In the genomic region with DNA sequence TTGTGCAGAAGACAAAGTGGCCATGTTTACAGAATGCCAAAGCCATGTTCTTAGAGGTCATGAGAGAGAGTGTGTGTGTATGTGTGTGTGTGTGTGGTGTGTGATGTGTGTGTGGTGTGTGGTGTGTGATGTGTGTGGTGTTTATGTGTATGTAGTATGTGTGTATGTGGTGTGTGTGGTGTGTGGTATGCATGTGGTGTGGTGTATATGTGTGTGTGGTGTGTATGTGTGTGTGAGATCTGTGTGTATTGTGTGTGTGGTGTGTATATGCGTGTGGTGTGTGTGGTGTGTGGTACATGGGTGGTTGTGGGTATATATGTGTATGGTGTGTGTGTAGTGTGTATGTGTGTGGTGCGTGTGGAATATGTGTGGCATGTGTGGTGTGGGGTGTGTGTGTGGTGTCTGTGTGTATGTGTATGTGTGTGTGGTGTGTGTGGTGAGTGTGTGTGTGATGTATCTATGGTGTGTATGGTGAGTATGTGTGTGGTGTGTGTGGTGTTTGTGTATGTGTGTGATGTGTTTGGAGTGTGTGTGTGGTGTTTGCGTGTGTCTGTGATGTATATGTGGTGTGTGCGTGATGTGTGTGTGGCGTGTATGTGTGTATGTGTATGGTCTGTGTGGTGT, we compare ENCODE assay signal across 1 cellular context.
A peak's percentile ranks its signal among the peaks of the same experiment; 100 is the strongest.
TF ChIP-seq lines count a peak whose summit lies in the region.

No MANE protein-coding gene starts in this region.

TF ChIP-seq in HEK293, 187 proteins besides CTCF, POLR2A, EP300 and RAD21 (continued from another document):
- TF ChIP-seq, protein P1, sequence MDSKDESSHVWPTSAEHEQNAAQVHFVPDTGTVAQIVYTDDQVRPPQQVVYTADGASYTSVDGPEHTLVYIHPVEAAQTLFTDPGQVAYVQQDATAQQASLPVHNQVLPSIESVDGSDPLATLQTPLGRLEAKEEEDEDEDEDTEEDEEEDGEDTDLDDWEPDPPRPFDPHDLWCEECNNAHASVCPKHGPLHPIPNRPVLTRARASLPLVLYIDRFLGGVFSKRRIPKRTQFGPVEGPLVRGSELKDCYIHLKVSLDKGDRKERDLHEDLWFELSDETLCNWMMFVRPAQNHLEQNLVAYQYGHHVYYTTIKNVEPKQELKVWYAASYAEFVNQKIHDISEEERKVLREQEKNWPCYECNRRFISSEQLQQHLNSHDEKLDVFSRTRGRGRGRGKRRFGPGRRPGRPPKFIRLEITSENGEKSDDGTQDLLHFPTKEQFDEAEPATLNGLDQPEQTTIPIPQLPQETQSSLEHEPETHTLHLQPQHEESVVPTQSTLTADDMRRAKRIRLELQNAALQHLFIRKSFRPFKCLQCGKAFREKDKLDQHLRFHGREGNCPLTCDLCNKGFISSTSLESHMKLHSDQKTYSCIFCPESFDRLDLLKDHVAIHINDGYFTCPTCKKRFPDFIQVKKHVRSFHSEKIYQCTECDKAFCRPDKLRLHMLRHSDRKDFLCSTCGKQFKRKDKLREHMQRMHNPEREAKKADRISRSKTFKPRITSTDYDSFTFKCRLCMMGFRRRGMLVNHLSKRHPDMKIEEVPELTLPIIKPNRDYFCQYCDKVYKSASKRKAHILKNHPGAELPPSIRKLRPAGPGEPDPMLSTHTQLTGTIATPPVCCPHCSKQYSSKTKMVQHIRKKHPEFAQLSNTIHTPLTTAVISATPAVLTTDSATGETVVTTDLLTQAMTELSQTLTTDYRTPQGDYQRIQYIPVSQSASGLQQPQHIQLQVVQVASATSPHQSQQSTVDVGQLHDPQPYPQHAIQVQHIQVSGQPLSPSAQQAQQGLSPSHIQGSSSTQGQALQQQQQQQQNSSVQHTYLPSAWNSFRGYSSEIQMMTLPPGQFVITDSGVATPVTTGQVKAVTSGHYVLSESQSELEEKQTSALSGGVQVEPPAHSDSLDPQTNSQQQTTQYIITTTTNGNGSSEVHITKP (tag by site-specific recombination; IDR thresholded peaks at IDR 0.05) = no peak
- TF ChIP-seq, protein P2, sequence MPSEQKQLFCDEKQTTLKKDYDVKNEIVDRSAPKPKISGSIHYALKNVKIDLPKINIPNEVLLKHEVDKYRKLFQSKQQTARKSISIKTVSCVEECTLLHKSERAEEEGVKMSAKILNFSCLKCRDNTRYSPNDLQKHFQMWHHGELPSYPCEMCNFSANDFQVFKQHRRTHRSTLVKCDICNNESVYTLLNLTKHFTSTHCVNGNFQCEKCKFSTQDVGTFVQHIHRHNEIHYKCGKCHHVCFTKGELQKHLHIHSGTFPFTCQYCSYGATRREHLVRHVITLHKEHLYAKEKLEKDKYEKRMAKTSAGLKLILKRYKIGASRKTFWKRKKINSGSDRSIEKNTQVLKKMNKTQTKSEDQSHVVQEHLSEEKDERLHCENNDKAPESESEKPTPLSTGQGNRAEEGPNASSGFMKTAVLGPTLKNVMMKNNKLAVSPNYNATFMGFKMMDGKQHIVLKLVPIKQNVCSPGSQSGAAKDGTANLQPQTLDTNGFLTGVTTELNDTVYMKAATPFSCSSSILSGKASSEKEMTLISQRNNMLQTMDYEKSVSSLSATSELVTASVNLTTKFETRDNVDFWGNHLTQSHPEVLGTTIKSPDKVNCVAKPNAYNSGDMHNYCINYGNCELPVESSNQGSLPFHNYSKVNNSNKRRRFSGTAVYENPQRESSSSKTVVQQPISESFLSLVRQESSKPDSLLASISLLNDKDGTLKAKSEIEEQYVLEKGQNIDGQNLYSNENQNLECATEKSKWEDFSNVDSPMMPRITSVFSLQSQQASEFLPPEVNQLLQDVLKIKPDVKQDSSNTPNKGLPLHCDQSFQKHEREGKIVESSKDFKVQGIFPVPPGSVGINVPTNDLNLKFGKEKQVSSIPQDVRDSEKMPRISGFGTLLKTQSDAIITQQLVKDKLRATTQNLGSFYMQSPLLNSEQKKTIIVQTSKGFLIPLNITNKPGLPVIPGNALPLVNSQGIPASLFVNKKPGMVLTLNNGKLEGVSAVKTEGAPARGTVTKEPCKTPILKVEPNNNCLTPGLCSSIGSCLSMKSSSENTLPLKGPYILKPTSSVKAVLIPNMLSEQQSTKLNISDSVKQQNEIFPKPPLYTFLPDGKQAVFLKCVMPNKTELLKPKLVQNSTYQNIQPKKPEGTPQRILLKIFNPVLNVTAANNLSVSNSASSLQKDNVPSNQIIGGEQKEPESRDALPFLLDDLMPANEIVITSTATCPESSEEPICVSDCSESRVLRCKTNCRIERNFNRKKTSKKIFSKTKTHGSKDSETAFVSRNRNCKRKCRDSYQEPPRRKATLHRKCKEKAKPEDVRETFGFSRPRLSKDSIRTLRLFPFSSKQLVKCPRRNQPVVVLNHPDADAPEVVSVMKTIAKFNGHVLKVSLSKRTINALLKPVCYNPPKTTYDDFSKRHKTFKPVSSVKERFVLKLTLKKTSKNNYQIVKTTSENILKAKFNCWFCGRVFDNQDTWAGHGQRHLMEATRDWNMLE (tag by site-specific recombination; conservative IDR thresholded peaks at IDR 0.05; ENCODE audit: low read depth) = no peak
- TF ChIP-seq TRIM28 (IDR thresholded peaks at IDR 0.05; ENCODE audit: borderline replicate concordance, low read length) (no peak), ZNF394 (tag by site-specific recombination; IDR thresholded peaks at IDR 0.05; ENCODE audit: borderline replicate concordance) (no peak), ZNF202 (tag by site-specific recombination; IDR thresholded peaks at IDR 0.05; ENCODE audit: borderline replicate concordance) (no peak), ZNF785 (tag by site-specific recombination; IDR thresholded peaks at IDR 0.05) (peak; percentile 85; the same call in 1 of the 2 replicates), ZNF600 (tag by site-specific recombination; IDR thresholded peaks at IDR 0.05) (no peak), ZNF133 (tag by site-specific recombination; IDR thresholded peaks at IDR 0.05) (0 out of 2 replicates have a peak, but pooled peaks have one; percentile 9), OVOL3 (tag by site-specific recombination; IDR thresholded peaks at IDR 0.05) (no peak), YY2 (tag by site-specific recombination; IDR thresholded peaks at IDR 0.05) (0 out of 2 replicates have a peak, but pooled peaks have one; percentile 35), ZNF521 (tag by site-specific recombination; IDR thresholded peaks at IDR 0.05) (no peak), ZNF366 (tag by site-specific recombination; conservative IDR thresholded peaks at IDR 0.05) (no peak), MYNN (tag by site-specific recombination; IDR thresholded peaks at IDR 0.05; ENCODE audit: borderline replicate concordance) (no peak), SCRT2 (tag by site-specific recombination; IDR thresholded peaks at IDR 0.05) (no peak), ZNF558 (tag by site-specific recombination; IDR thresholded peaks at IDR 0.05) (no peak), ZNF621 (tag by site-specific recombination; IDR thresholded peaks at IDR 0.05) (0 out of 2 replicates have a peak, but pooled peaks have one; percentile 73), ZBTB48 (tag by site-specific recombination; IDR thresholded peaks at IDR 0.05) (no peak), WT1 (tag by site-specific recombination; IDR thresholded peaks at IDR 0.05) (no peak), ZNF585B (tag by site-specific recombination; IDR thresholded peaks at IDR 0.05) (no peak), SALL2 (tag by site-specific recombination; IDR thresholded peaks at IDR 0.05; ENCODE audit: borderline replicate concordance) (no peak), ZFP3 (tag by site-specific recombination; IDR thresholded peaks at IDR 0.05; ENCODE audit: low read depth) (no peak), GLIS2 (tag by site-specific recombination; IDR thresholded peaks at IDR 0.05) (no peak), ZNF302 (tag by site-specific recombination; IDR thresholded peaks at IDR 0.05; ENCODE audit: low read depth) (no peak), PRDM1 (tag by site-specific recombination; IDR thresholded peaks at IDR 0.05) (no peak), HOXC10 (CRISPR knock-in tag; IDR thresholded peaks at IDR 0.05) (no peak), ZBTB20 (tag by site-specific recombination; IDR thresholded peaks at IDR 0.05) (peak; percentile 33; the same call in 1 of the 2 replicates), ZNF777 (tag by site-specific recombination; IDR thresholded peaks at IDR 0.05; ENCODE audit: borderline replicate concordance) (no peak)
- TF ChIP-seq, protein P3, sequence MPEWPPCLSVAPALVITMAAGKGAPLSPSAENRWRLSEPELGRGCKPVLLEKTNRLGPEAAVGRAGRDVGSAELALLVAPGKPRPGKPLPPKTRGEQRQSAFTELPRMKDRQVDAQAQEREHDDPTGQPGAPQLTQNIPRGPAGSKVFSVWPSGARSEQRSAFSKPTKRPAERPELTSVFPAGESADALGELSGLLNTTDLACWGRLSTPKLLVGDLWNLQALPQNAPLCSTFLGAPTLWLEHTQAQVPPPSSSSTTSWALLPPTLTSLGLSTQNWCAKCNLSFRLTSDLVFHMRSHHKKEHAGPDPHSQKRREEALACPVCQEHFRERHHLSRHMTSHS (tag by site-specific recombination; IDR thresholded peaks at IDR 0.05) = 0 out of 2 replicates have a peak, but pooled peaks have one; percentile 12
- TF ChIP-seq, protein P4, sequence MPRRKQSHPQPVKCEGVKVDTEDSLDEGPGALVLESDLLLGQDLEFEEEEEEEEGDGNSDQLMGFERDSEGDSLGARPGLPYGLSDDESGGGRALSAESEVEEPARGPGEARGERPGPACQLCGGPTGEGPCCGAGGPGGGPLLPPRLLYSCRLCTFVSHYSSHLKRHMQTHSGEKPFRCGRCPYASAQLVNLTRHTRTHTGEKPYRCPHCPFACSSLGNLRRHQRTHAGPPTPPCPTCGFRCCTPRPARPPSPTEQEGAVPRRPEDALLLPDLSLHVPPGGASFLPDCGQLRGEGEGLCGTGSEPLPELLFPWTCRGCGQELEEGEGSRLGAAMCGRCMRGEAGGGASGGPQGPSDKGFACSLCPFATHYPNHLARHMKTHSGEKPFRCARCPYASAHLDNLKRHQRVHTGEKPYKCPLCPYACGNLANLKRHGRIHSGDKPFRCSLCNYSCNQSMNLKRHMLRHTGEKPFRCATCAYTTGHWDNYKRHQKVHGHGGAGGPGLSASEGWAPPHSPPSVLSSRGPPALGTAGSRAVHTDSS (tag by site-specific recombination; IDR thresholded peaks at IDR 0.05) = no peak
- TF ChIP-seq, protein P5, sequence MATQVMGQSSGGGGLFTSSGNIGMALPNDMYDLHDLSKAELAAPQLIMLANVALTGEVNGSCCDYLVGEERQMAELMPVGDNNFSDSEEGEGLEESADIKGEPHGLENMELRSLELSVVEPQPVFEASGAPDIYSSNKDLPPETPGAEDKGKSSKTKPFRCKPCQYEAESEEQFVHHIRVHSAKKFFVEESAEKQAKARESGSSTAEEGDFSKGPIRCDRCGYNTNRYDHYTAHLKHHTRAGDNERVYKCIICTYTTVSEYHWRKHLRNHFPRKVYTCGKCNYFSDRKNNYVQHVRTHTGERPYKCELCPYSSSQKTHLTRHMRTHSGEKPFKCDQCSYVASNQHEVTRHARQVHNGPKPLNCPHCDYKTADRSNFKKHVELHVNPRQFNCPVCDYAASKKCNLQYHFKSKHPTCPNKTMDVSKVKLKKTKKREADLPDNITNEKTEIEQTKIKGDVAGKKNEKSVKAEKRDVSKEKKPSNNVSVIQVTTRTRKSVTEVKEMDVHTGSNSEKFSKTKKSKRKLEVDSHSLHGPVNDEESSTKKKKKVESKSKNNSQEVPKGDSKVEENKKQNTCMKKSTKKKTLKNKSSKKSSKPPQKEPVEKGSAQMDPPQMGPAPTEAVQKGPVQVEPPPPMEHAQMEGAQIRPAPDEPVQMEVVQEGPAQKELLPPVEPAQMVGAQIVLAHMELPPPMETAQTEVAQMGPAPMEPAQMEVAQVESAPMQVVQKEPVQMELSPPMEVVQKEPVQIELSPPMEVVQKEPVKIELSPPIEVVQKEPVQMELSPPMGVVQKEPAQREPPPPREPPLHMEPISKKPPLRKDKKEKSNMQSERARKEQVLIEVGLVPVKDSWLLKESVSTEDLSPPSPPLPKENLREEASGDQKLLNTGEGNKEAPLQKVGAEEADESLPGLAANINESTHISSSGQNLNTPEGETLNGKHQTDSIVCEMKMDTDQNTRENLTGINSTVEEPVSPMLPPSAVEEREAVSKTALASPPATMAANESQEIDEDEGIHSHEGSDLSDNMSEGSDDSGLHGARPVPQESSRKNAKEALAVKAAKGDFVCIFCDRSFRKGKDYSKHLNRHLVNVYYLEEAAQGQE (tag by site-specific recombination; IDR thresholded peaks at IDR 0.05) = no peak
- TF ChIP-seq, protein P6, sequence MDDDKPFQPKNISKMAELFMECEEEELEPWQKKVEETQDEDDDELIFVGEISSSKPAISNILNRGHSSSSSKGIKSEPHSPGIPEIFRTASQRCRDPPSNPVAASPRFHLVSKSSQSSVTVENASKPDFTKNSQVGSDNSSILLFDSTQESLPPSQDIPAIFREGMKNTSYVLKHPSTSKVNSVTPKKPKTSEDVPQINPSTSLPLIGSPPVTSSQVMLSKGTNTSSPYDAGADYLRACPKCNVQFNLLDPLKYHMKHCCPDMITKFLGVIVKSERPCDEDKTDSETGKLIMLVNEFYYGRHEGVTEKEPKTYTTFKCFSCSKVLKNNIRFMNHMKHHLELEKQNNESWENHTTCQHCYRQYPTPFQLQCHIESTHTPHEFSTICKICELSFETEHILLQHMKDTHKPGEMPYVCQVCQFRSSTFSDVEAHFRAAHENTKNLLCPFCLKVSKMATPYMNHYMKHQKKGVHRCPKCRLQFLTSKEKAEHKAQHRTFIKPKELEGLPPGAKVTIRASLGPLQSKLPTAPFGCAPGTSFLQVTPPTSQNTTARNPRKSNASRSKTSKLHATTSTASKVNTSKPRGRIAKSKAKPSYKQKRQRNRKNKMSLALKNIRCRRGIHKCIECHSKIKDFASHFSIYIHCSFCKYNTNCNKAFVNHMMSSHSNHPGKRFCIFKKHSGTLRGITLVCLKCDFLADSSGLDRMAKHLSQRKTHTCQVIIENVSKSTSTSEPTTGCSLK (tag by site-specific recombination; IDR thresholded peaks at IDR 0.05) = no peak
- TF ChIP-seq, protein P7, sequence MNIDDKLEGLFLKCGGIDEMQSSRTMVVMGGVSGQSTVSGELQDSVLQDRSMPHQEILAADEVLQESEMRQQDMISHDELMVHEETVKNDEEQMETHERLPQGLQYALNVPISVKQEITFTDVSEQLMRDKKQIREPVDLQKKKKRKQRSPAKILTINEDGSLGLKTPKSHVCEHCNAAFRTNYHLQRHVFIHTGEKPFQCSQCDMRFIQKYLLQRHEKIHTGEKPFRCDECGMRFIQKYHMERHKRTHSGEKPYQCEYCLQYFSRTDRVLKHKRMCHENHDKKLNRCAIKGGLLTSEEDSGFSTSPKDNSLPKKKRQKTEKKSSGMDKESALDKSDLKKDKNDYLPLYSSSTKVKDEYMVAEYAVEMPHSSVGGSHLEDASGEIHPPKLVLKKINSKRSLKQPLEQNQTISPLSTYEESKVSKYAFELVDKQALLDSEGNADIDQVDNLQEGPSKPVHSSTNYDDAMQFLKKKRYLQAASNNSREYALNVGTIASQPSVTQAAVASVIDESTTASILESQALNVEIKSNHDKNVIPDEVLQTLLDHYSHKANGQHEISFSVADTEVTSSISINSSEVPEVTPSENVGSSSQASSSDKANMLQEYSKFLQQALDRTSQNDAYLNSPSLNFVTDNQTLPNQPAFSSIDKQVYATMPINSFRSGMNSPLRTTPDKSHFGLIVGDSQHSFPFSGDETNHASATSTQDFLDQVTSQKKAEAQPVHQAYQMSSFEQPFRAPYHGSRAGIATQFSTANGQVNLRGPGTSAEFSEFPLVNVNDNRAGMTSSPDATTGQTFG (tag by site-specific recombination; IDR thresholded peaks at IDR 0.05; ENCODE audit: borderline replicate concordance) = no peak
